ENCODE assay signal across 14 cellular contexts in genomic region chr2:67694464-67694863, GRCh38.
A peak's percentile ranks its signal among the peaks of the same experiment; 100 is the strongest.
DNase-seq lines count a peak whose midpoint lies in the region; ATAC-seq and TF ChIP-seq lines count a peak whose summit lies in the region.
"Had no signal": no experiment of that assay in that cellular context is flagged by ENCODE, and none has a peak within 500 bp of the region (broad histone marks: within the 10 kb centered on the region; RNA-seq: fewer than 3 reads in every experiment).

No MANE protein-coding gene starts in this region.

- ATAC-seq in HG03571 (IDR thresholded peaks at IDR 0.05; ENCODE audit: unreplicated experiment), result no peak
- ATAC-seq: sciatic nerve had no signal

- H3K9me3 Mint-ChIP-seq in Calu3 (ENCODE audit: low read depth, unreplicated experiment) (no peaks in the 10 kb centered on the region), nephron progenitor cell (peaks cover 3% of the 10 kb centered on the region), progenitor cell of endocrine pancreas (ENCODE audit: low read depth) (no peaks in the 10 kb centered on the region)
- H3K9me3 Mint-ChIP-seq: T-helper 2 cell treated with Interferon-gamma antibody and Interleukin-4, amounts not matched to agents 5 μg/mL and 100 μg/mL, for 36 hours had no signal

- TF ChIP-seq CTCF in Calu3 (IDR thresholded peaks at IDR 0.05; ENCODE audit: unreplicated experiment) (no peak), epithelial cell of esophagus (IDR thresholded peaks at IDR 0.05; ENCODE audit: insufficient read depth, low read depth, low read length, missing control alignments) (no peak), nephron progenitor cell (IDR thresholded peaks at IDR 0.05) (no peak), progenitor cell of endocrine pancreas (IDR thresholded peaks at IDR 0.05; ENCODE audit: unreplicated experiment) (no peak)

- no peaks in the 10 kb centered on the region for H3F3A ChIP-seq in GM23248 (ENCODE audit: insufficient read depth)

- no peaks in the 10 kb centered on the region for H4K20me1 ChIP-seq in GM23248 (ENCODE audit: insufficient read depth)

- H3K27ac Mint-ChIP-seq in Calu3 (ENCODE audit: unreplicated experiment), result no peak overlapping the region
- peak overlapping the region; percentile 36 for H3K27ac Mint-ChIP-seq in nephron progenitor cell
- H3K27ac Mint-ChIP-seq in progenitor cell of endocrine pancreas, result no peak overlapping the region
- H3K27ac Mint-ChIP-seq: activated naive CD8-positive, alpha-beta T cell treated with anti-CD3 and anti-CD28 coated beads, Interleukin-2, amount 10 ng/mL, durations not matched to agents 7 days and 5 days; T-helper 2 cell treated with Interferon-gamma antibody and Interleukin-4, amounts not matched to agents 5 μg/mL and 100 μg/mL, for 36 hours had no signal

- BruUV-seq in Calu3 (replicated peaks; lab: Mats Ljungman, UMichigan), result no TSS peak

- H3K9me2 ChIP-seq in GM23248 (ENCODE audit: insufficient read depth), result no peaks in the 10 kb centered on the region

- intact Hi-C loops in Calu3 (cut with micrococcal nuclease; ENCODE audit: unreplicated experiment), result no loop called here

- H3K4me1 Mint-ChIP-seq in Calu3 (ENCODE audit: low read depth, unreplicated experiment) (no peaks in the 10 kb centered on the region), nephron progenitor cell (peaks cover 33% of the 10 kb centered on the region), progenitor cell of endocrine pancreas (ENCODE audit: low read depth) (peaks cover 12% of the 10 kb centered on the region)
- H3K4me1 Mint-ChIP-seq: activated naive CD8-positive, alpha-beta T cell treated with anti-CD3 and anti-CD28 coated beads, Interleukin-2, amount 10 ng/mL, durations not matched to agents 7 days and 5 days; neural crest cell had no signal

- in situ Hi-C loops in GM23248 (cut with MboI), result no loop called here

- no peaks in the 10 kb centered on the region for H3K36me3 Mint-ChIP-seq in Calu3 (ENCODE audit: insufficient read depth, unreplicated experiment)
- no peaks in the 10 kb centered on the region for H3K36me3 Mint-ChIP-seq in nephron progenitor cell (ENCODE audit: low read depth)
- H3K36me3 Mint-ChIP-seq in progenitor cell of endocrine pancreas (ENCODE audit: insufficient read depth), result no peaks in the 10 kb centered on the region
- H3K36me3 Mint-ChIP-seq: activated naive CD8-positive, alpha-beta T cell treated with anti-CD3 and anti-CD28 coated beads, Interleukin-2, amount 10 ng/mL, durations not matched to agents 7 days and 5 days had no signal

- no peaks in the 10 kb centered on the region for H3K27me3 Mint-ChIP-seq in Calu3 (ENCODE audit: unreplicated experiment)
- no peaks in the 10 kb centered on the region for H3K27me3 Mint-ChIP-seq in nephron progenitor cell (ENCODE audit: low read depth, poor library complexity)
- no peaks in the 10 kb centered on the region for H3K27me3 Mint-ChIP-seq in progenitor cell of endocrine pancreas
- H3K27me3 Mint-ChIP-seq: activated naive CD8-positive, alpha-beta T cell treated with anti-CD3 and anti-CD28 coated beads, Interleukin-2, amount 10 ng/mL, durations not matched to agents 7 days and 5 days had no signal

- no peak overlapping the region for H3K4me3 ChIP-seq in Jurkat, Clone E6-1 (ENCODE audit: low read length)
- H3K4me3 ChIP-seq in epithelial cell of esophagus (ENCODE audit: low read length) (no peak overlapping the region), GM23248 (no peak overlapping the region)

- no peaks in the 10 kb centered on the region for H3K79me2 ChIP-seq in GM23248 (ENCODE audit: insufficient read depth)

- WGBS in GM23248 (ENCODE audit: low coverage in 1 of 2, low lambda C conversion rate in 2 of 2, missing lambda C conversion rate in 2 of 2), 2 experiments, result 90 to 91% methylated on average over 9 to 10 of the region's 10 CpGs

- H3K4me3 Mint-ChIP-seq in Calu3 (ENCODE audit: low read depth, unreplicated experiment) (no peak overlapping the region), nephron progenitor cell (peak overlapping the region; percentile 53), progenitor cell of endocrine pancreas (ENCODE audit: low read depth) (no peak overlapping the region)
- H3K4me3 Mint-ChIP-seq: activated naive CD8-positive, alpha-beta T cell treated with anti-CD3 and anti-CD28 coated beads, Interleukin-2, amount 10 ng/mL, durations not matched to agents 7 days and 5 days; neural crest cell; T-helper 2 cell treated with Interferon-gamma antibody and Interleukin-4, amounts not matched to agents 5 μg/mL and 100 μg/mL, for 36 hours had no signal

- no peaks in the 10 kb centered on the region for H3K4me1 ChIP-seq in GM23248 (ENCODE audit: insufficient read depth)

- CTCF ChIA-PET in Calu3 (lab: Charles Lee), result interaction anchor here (0.6 to 0.7 kb wide), 2 partner anchors 21 to 1449 kb away, joined by 5 to 8 read pairs; no protein-coding TSS in a partner anchor

- no peaks in the 10 kb centered on the region for H3K36me3 ChIP-seq in GM23248 (ENCODE audit: low read depth)

- DNase-seq in Calu3 (peak; percentile 11), epithelial cell of esophagus (ENCODE audit: low read depth) (peak; percentile 16), nephron progenitor cell (peak; percentile 52), progenitor cell of endocrine pancreas (ENCODE audit: low spot score, unreplicated experiment) (no peak), GM23248 (no peak), GF-D8 (lab: John Stamatoyannopoulos, UW) (no peak)
- DNase-seq in Jurkat, Clone E6-1 (ENCODE audit: low read depth, low spot score), result peak; percentile 16
- DNase-seq: activated naive CD8-positive, alpha-beta T cell treated with anti-CD3 and anti-CD28 coated beads, Interleukin-2, amount 10 ng/mL, durations not matched to agents 7 days and 5 days; NCI-H526 treated with DMSO at 0.1 percent for 48 hours; stimulated activated CD8-positive, alpha-beta memory T cell treated with anti-CD3 and anti-CD28 coated beads, Interleukin-4, amount 100 ng/mL, for 48 hours had no signal

- H3K9me3 ChIP-seq in GM23248 (ENCODE audit: low read depth), result no peaks in the 10 kb centered on the region

- no peak overlapping the region for H3K9ac ChIP-seq in GM23248

- H3K27me3 ChIP-seq in GM23248 (replicated peaks; ENCODE audit: insufficient read depth), result no peaks in the 10 kb centered on the region

- H3K27ac ChIP-seq in GM23248, result no peak overlapping the region

- no peak overlapping the region for H3K4me2 ChIP-seq in GM23248 (ENCODE audit: unreplicated experiment)

- no peak overlapping the region for H2AFZ ChIP-seq in GM23248

Comparison
In these comparisons a context has a peak if more than half of its experiments do, and no peak if none do; other contexts are left out.
1. DNase-seq: peak in Calu3 (single experiment), Jurkat, Clone E6-1 (single experiment), epithelial cell of esophagus (single experiment) and nephron progenitor cell (single experiment); none in progenitor cell of endocrine pancreas (single experiment), GM23248 (single experiment) and GF-D8 (single experiment).